In genomic region chr5:59092758-59093157, GRCh38 we compare ENCODE assay signal across 13 cellular contexts.
DNase-seq lines count a peak whose midpoint lies in the region; ATAC-seq and TF ChIP-seq lines count a peak whose summit lies in the region.
"Had no signal": no experiment of that assay in that cellular context is flagged by ENCODE, and none has a peak within 500 bp of the region (broad histone marks: within the 10 kb centered on the region; RNA-seq: fewer than 3 reads in every experiment).

No MANE protein-coding gene starts in this region.

- H3K4me3 Mint-ChIP-seq in stimulated activated naive CD8-positive, alpha-beta T cell treated with anti-CD3 and anti-CD28 coated beads, Interleukin-15, Interleukin-2, amounts not matched to agents 100 ng/mL and 50 ng/mL, for 24 hours, result peak overlapping the region; percentile 7
- H3K4me3 Mint-ChIP-seq in stimulated activated naive CD8-positive, alpha-beta T cell treated with anti-CD3 and anti-CD28 coated beads, Interleukin-15, amount 100 ng/mL, for 72 hours, result no peak overlapping the region
- H3K4me3 Mint-ChIP-seq in nephron, result peak overlapping the region in 2 of 3 experiments; percentile 48 to 52
- H3K4me3 Mint-ChIP-seq: CD14-positive monocyte had no signal

- H3K4me3 ChIP-seq in endocrine pancreas (ENCODE audit: control insufficient read depth, insufficient read depth, low read length), result peak overlapping the region; percentile 11

- no peak for TF ChIP-seq CTCF in nephron (IDR thresholded peaks at IDR 0.05; ENCODE audit: unreplicated experiment in 3 of 3)

- H3K4me1 ChIP-seq in endocrine pancreas (ENCODE audit: control insufficient read depth, insufficient read depth, low read length), result no peaks in the 10 kb centered on the region

- no peak for ATAC-seq in stimulated activated naive CD8-positive, alpha-beta T cell treated with anti-CD3 and anti-CD28 coated beads, Interleukin-15, amount 100 ng/mL, for 72 hours
- no peak for ATAC-seq in HG02870 (IDR thresholded peaks at IDR 0.05; ENCODE audit: unreplicated experiment)

- peaks cover 15% of the 10 kb centered on the region for H3K4me1 Mint-ChIP-seq in stimulated activated naive CD8-positive, alpha-beta T cell treated with anti-CD3 and anti-CD28 coated beads, Interleukin-15, Interleukin-2, amounts not matched to agents 100 ng/mL and 50 ng/mL, for 24 hours (ENCODE audit: low read depth)
- peaks cover 32% of the 10 kb centered on the region for H3K4me1 Mint-ChIP-seq in stimulated activated naive CD8-positive, alpha-beta T cell treated with anti-CD3 and anti-CD28 coated beads, Interleukin-15, amount 100 ng/mL, for 72 hours
- H3K4me1 Mint-ChIP-seq in nephron, result peaks cover 46% of the 10 kb centered on the region
- H3K4me1 Mint-ChIP-seq: CD14-positive monocyte had no signal

- no peaks in the 10 kb centered on the region for H3K27me3 Mint-ChIP-seq in stimulated activated naive CD8-positive, alpha-beta T cell treated with anti-CD3 and anti-CD28 coated beads, Interleukin-15, Interleukin-2, amounts not matched to agents 100 ng/mL and 50 ng/mL, for 24 hours
- H3K27me3 Mint-ChIP-seq in stimulated activated naive CD8-positive, alpha-beta T cell treated with anti-CD3 and anti-CD28 coated beads, Interleukin-15, amount 100 ng/mL, for 72 hours, result peaks cover 6% of the 10 kb centered on the region
- H3K27me3 Mint-ChIP-seq in nephron (ENCODE audit: low read depth), result no peaks in the 10 kb centered on the region

- no peaks in the 10 kb centered on the region for H3K9me3 Mint-ChIP-seq in stimulated activated naive CD8-positive, alpha-beta T cell treated with anti-CD3 and anti-CD28 coated beads, Interleukin-15, Interleukin-2, amounts not matched to agents 100 ng/mL and 50 ng/mL, for 24 hours
- peaks cover 7 to 9% of the 10 kb centered on the region in 2 donors for H3K9me3 Mint-ChIP-seq in stimulated activated naive CD8-positive, alpha-beta T cell treated with anti-CD3 and anti-CD28 coated beads, Interleukin-15, amount 100 ng/mL, for 72 hours
- no peaks in the 10 kb centered on the region for H3K9me3 Mint-ChIP-seq in nephron
- H3K9me3 Mint-ChIP-seq: CD14-positive monocyte had no signal

- H3K9ac ChIP-seq in endocrine pancreas (ENCODE audit: control insufficient read depth, insufficient read depth, low read length), result no peak overlapping the region

- H3K36me3 Mint-ChIP-seq in stimulated activated naive CD8-positive, alpha-beta T cell treated with anti-CD3 and anti-CD28 coated beads, Interleukin-15, Interleukin-2, amounts not matched to agents 100 ng/mL and 50 ng/mL, for 24 hours (ENCODE audit: low read depth), result no peaks in the 10 kb centered on the region
- H3K36me3 Mint-ChIP-seq in nephron (ENCODE audit: low read depth), result no peaks in the 10 kb centered on the region
- H3K36me3 Mint-ChIP-seq: CD14-positive monocyte had no signal

- DNase-seq in stimulated activated naive CD8-positive, alpha-beta T cell treated with anti-CD3 and anti-CD28 coated beads, Interleukin-15, amount 100 ng/mL, for 72 hours, result no peak
- DNase-seq in anterior cingulate cortex (lab: John Stamatoyannopoulos, UW) (no peak), RPMI8226 (no peak)
- DNase-seq in stimulated activated CD4-positive, alpha-beta T cell treated with anti-CD3 and anti-CD28 coated beads, Interleukin-2, amount 100 ng/mL, for 24 hours, result no peak
- DNase-seq: cortex of kidney; NCI-H1092 treated with DMSO at 0.1 percent for 48 hours; stimulated activated CD8-positive, alpha-beta memory T cell treated with anti-CD3 and anti-CD28 coated beads, Interleukin-4, amount 100 ng/mL, for 48 hours; T-helper 9 cell had no signal

- H3K36me3 ChIP-seq in endocrine pancreas (ENCODE audit: control insufficient read depth, insufficient read depth, low read length), result no peaks in the 10 kb centered on the region

- no peak overlapping the region for H3K27ac Mint-ChIP-seq in stimulated activated naive CD8-positive, alpha-beta T cell treated with anti-CD3 and anti-CD28 coated beads, Interleukin-15, Interleukin-2, amounts not matched to agents 100 ng/mL and 50 ng/mL, for 24 hours
- H3K27ac Mint-ChIP-seq in stimulated activated naive CD8-positive, alpha-beta T cell treated with anti-CD3 and anti-CD28 coated beads, Interleukin-15, amount 100 ng/mL, for 72 hours, result no peak overlapping the region
- H3K27ac Mint-ChIP-seq in nephron, result peak overlapping the region; percentile 65 to 82 (median 70)
- H3K27ac Mint-ChIP-seq: CD14-positive monocyte had no signal

- no peaks in the 10 kb centered on the region for H3K9me3 ChIP-seq in endocrine pancreas (ENCODE audit: control insufficient read depth, low read length)

- no peaks in the 10 kb centered on the region for H3K27me3 ChIP-seq in endocrine pancreas (ENCODE audit: control insufficient read depth, insufficient read depth, low read length)

Comparison
In these comparisons a context has a peak if more than half of its experiments do, and no peak if none do; other contexts are left out.
1. H3K4me3 Mint-ChIP-seq: peak in stimulated activated naive CD8-positive, alpha-beta T cell treated with anti-CD3 and anti-CD28 coated beads, Interleukin-15, Interleukin-2, amounts not matched to agents 100 ng/mL and 50 ng/mL, for 24 hours (single experiment) and nephron (2 of 3); none in stimulated activated naive CD8-positive, alpha-beta T cell treated with anti-CD3 and anti-CD28 coated beads, Interleukin-15, amount 100 ng/mL, for 72 hours (0 of 2).
2. H3K27ac Mint-ChIP-seq: peak in nephron (3 of 3); none in stimulated activated naive CD8-positive, alpha-beta T cell treated with anti-CD3 and anti-CD28 coated beads, Interleukin-15, Interleukin-2, amounts not matched to agents 100 ng/mL and 50 ng/mL, for 24 hours (single experiment) and stimulated activated naive CD8-positive, alpha-beta T cell treated with anti-CD3 and anti-CD28 coated beads, Interleukin-15, amount 100 ng/mL, for 72 hours (0 of 2).